Comparison of ENCODE assay signal across 8 cellular contexts in genomic region chr6:37314803-37315515, GRCh38. TPM values are rescaled to one million over a fixed set of nuclear protein-coding genes. Genes with fewer than 3 reads are reported as not detected.
DNase-seq lines count a peak whose midpoint lies in the region; ATAC-seq lines count a peak whose summit lies in the region.

No MANE protein-coding gene starts in this region.

- H3K36me3 Mint-ChIP-seq in activated CD4-positive, alpha-beta T cell treated with anti-CD3 and anti-CD28 coated beads, Interleukin-2, amount 10 ng/mL, durations not matched to agents 24 days and 14 days (ENCODE audit: low read depth) = peaks cover 24% of the 10 kb centered on the region

- peak; percentile 48 for DNase-seq in DMS53 (lab: John Stamatoyannopoulos, UW)
- DNase-seq in DMS53 treated with DMSO at 0.1 percent for 48 hours (lab: John Stamatoyannopoulos, UW; ENCODE audit: unreplicated experiment) = no peak
- peak; percentile 48 for DNase-seq in NCI-H1105 treated with DMSO at 0.1 percent for 48 hours (lab: John Stamatoyannopoulos, UW)
- DNase-seq in activated CD4-positive, alpha-beta T cell treated with anti-CD3 and anti-CD28 coated beads, Interleukin-2, amount 10 ng/mL, durations not matched to agents 24 days and 14 days = peak; percentile 87
- peak; percentile 18 for DNase-seq in fibroblast of the conjunctiva (ENCODE audit: low read depth)
- DNase-seq in renal cortical epithelial cell (ENCODE audit: low read depth) = peak; percentile 38
- no peak for DNase-seq in G401 (ENCODE audit: low spot score)

- H3K27me3 Mint-ChIP-seq in activated CD4-positive, alpha-beta T cell treated with anti-CD3 and anti-CD28 coated beads, Interleukin-2, amount 10 ng/mL, durations not matched to agents 24 days and 14 days = no peaks in the 10 kb centered on the region

- no peak for ATAC-seq in GM21367 (IDR thresholded peaks at IDR 0.05; ENCODE audit: unreplicated experiment)

- intact Hi-C loops in activated CD4-positive, alpha-beta T cell treated with anti-CD3 and anti-CD28 coated beads, Interleukin-2, amount 10 ng/mL, durations not matched to agents 24 days and 14 days (cut with micrococcal nuclease) = loop anchor here (1.0 to 2.0 kb wide), 2 partner anchors 74 to 297 kb away; no protein-coding TSS in a partner anchor

- H3K4me1 Mint-ChIP-seq in activated CD4-positive, alpha-beta T cell treated with anti-CD3 and anti-CD28 coated beads, Interleukin-2, amount 10 ng/mL, durations not matched to agents 24 days and 14 days = peaks cover 15% of the 10 kb centered on the region

- in situ Hi-C loops in G401 (cut with HindIII; ENCODE audit: low sequenced_read_pairs) = no loop called here

- H3K27ac Mint-ChIP-seq in activated CD4-positive, alpha-beta T cell treated with anti-CD3 and anti-CD28 coated beads, Interleukin-2, amount 10 ng/mL, durations not matched to agents 24 days and 14 days = peak overlapping the region; percentile 12

- H3K4me3 Mint-ChIP-seq in activated CD4-positive, alpha-beta T cell treated with anti-CD3 and anti-CD28 coated beads, Interleukin-2, amount 10 ng/mL, durations not matched to agents 24 days and 14 days = no peak overlapping the region

- H3K9me3 Mint-ChIP-seq in activated CD4-positive, alpha-beta T cell treated with anti-CD3 and anti-CD28 coated beads, Interleukin-2, amount 10 ng/mL, durations not matched to agents 24 days and 14 days = no peaks in the 10 kb centered on the region

RNA-seq across cellular contexts. Expression of gene RNF8, which starts 38.8 kb away (rescaled TPM):
- total RNA-seq in activated CD4-positive, alpha-beta T cell treated with anti-CD3 and anti-CD28 coated beads, Interleukin-2, amount 10 ng/mL, durations not matched to agents 24 days and 14 days = 29.4 and 32.0 TPM in 2 replicates
- 24.5 and 31.3 TPM in 2 replicates for total RNA-seq in renal cortical epithelial cell
- 35.7 and 57.9 TPM in 2 replicates for total RNA-seq in G401 (2014; rRNA removed; shearing (Covaris generic))

RNA-seq across cellular contexts. Expression of gene TMEM217, which starts 57.0 kb away (rescaled TPM):
- total RNA-seq in activated CD4-positive, alpha-beta T cell treated with anti-CD3 and anti-CD28 coated beads, Interleukin-2, amount 10 ng/mL, durations not matched to agents 24 days and 14 days = 4.1 and 6.1 TPM in 2 replicates
- total RNA-seq in renal cortical epithelial cell = 5.7 and 13.0 TPM in 2 replicates
- 1.2 and 1.4 TPM in 2 replicates for total RNA-seq in G401 (2014; rRNA removed; shearing (Covaris generic))

RNA-seq across cellular contexts. Expression of gene TBC1D22B, which starts 57.4 kb away (rescaled TPM):
- 17.2 and 18.7 TPM in 2 replicates for total RNA-seq in activated CD4-positive, alpha-beta T cell treated with anti-CD3 and anti-CD28 coated beads, Interleukin-2, amount 10 ng/mL, durations not matched to agents 24 days and 14 days
- total RNA-seq in renal cortical epithelial cell = 8.2 and 12.5 TPM in 2 replicates
- 6.7 and 12.0 TPM in 2 replicates for total RNA-seq in G401 (2014; rRNA removed; shearing (Covaris generic))

Comparison
In these comparisons a context has a peak if more than half of its experiments do, and no peak if none do; other contexts are left out.
1. DNase-seq: peak in DMS53 (single experiment), NCI-H1105 treated with DMSO at 0.1 percent for 48 hours (single experiment), activated CD4-positive, alpha-beta T cell treated with anti-CD3 and anti-CD28 coated beads, Interleukin-2, amount 10 ng/mL, durations not matched to agents 24 days and 14 days (single experiment), fibroblast of the conjunctiva (single experiment) and renal cortical epithelial cell (single experiment); none in DMS53 treated with DMSO at 0.1 percent for 48 hours (single experiment) and G401 (single experiment).